1 cellular context compared by ENCODE assay signal in the genomic region with DNA sequence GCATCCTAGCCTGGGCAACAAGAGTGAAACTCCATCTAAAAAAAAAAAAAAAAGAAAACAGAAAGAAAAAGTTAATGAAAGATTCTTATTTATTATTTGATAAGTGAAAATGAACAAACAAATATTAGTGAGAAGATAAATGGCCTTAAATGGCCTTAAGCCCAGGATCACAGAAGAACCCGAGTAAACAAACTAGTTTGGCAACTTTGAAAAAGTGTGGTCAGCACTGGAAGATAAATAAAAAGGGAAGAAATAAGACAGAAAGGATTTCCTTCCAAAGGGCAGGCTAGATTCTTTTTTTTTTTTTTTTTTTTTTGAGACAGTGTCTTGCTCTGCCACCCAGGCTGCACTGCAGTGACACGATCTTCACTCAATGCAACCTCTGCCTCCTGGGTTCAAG.
TF ChIP-seq lines count a peak whose summit lies in the region.

No MANE protein-coding gene starts in this region.

TF ChIP-seq in HepG2, 621 proteins besides CTCF, POLR2A, EP300 and RAD21 (continued from another document):
- TF ChIP-seq, protein P1, sequence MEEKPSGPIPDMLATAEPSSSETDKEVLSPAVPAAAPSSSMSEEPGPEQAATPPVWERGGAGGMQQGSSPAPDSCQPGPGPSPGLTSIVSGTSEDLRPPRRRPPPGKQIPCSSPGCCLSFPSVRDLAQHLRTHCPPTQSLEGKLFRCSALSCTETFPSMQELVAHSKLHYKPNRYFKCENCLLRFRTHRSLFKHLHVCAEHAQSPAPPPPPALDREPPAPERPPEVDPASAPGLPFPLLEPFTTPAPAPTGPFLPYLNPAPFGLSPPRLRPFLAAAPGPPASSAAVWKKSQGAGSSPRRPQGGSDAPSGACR (CRISPR knock-in tag; IDR thresholded peaks at IDR 0.05) = no peak
- TF ChIP-seq ETV5 (CRISPR knock-in tag; IDR thresholded peaks at IDR 0.05; ENCODE audit: borderline replicate concordance) (no peak), ZBTB42 (CRISPR knock-in tag; IDR thresholded peaks at IDR 0.05) (no peak), ZFP90 (CRISPR knock-in tag; IDR thresholded peaks at IDR 0.05; ENCODE audit: borderline replicate concordance) (no peak), NFE2L2 (IDR thresholded peaks at IDR 0.05; ENCODE audit: low read length) (no peak), FOSL1 (CRISPR knock-in tag; IDR thresholded peaks at IDR 0.05; ENCODE audit: borderline replicate concordance) (no peak), SCMH1 (CRISPR knock-in tag; IDR thresholded peaks at IDR 0.05; ENCODE audit: borderline replicate concordance) (no peak), ZKSCAN1 (IDR thresholded peaks at IDR 0.05; ENCODE audit: low read length) (no peak), ZNF614 (CRISPR knock-in tag; IDR thresholded peaks at IDR 0.05; ENCODE audit: borderline replicate concordance) (no peak), ZNF282 (IDR thresholded peaks at IDR 0.05; ENCODE audit: partially characterized antibody) (no peak)
